8 cellular contexts compared by ENCODE assay signal in the genomic region with DNA sequence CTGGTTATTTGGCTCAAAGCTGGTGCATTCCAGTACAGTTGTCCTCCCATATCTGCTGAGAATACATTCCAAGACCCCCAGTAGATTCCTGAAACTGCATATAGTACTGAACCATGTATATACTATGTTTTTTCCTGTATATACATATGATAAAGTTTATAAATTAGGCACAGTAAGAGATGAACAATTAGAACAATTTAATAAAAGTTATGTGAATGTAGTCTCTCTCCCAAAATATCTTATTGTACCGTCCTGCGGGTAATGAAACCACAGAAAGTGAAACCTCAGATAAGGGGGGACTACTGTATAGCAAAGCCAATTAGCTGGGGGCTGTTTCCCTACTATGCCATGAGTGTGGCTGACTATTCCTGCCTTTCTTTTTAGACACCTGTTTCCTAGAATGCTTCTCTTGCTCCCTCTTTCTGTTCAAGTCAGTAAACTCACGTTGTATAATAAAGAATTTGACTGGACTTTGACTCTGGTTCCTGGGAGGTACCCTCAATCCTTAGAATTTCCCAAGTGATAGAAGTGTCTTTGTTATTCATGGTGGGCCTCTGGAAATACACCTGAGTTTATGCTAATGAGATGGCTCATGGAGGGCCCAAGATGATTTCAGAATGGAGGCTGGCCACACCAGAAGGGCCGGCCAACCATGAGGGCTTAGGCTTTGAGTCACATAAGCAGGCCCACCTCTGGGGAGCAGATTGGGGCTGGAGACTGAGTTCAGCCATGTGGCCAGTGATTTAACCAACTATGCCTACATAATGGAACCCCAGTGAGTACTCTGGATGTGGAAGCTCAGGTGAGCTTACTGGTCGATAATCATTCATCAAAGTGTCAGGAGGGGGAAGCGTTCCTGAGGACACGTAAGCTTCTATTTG.
A peak's percentile ranks its signal among the peaks of the same experiment; 100 is the strongest.
DNase-seq lines count a peak whose midpoint lies in the region; ATAC-seq and TF ChIP-seq lines count a peak whose summit lies in the region.

No MANE protein-coding gene starts in this region.

- peak overlapping the region; percentile 66 for H3K27ac Mint-ChIP-seq in nephron progenitor cell

- peaks cover 6% of the 10 kb centered on the region for H3K36me3 Mint-ChIP-seq in nephron progenitor cell (ENCODE audit: low read depth)

- peak overlapping the region; percentile 52 for H3K4me2 ChIP-seq in KMS-11

- H3K9me3 Mint-ChIP-seq in nephron progenitor cell, result no peaks in the 10 kb centered on the region

- H2AFZ ChIP-seq in KMS-11 (ENCODE audit: low read depth), result peak overlapping the region; percentile 89

- peak overlapping the region; percentile 97 for H3K4me3 Mint-ChIP-seq in nephron progenitor cell

- H3K36me3 ChIP-seq in ES-I3 (ENCODE audit: insufficient read depth, low read length), result no peaks in the 10 kb centered on the region
- no peaks in the 10 kb centered on the region for H3K36me3 ChIP-seq in KMS-11 (ENCODE audit: insufficient read depth)

- no peaks in the 10 kb centered on the region for H3K27me3 ChIP-seq in KMS-11 (ENCODE audit: insufficient read depth, low read depth)

- no peaks in the 10 kb centered on the region for H3K27me3 Mint-ChIP-seq in nephron progenitor cell (ENCODE audit: low read depth, poor library complexity)

- no peak for DNase-seq in choroid plexus epithelial cell (ENCODE audit: low read depth)
- no peak for DNase-seq in nephron progenitor cell
- no peak for DNase-seq in middle frontal gyrus (ENCODE audit: extremely low spot score, low spot score)
- DNase-seq in NCI-H2171 (lab: John Stamatoyannopoulos, UW), result no peak
- DNase-seq in NCI-H446 (lab: John Stamatoyannopoulos, UW), result no peak

- no peak overlapping the region for H3K4me3 ChIP-seq in KMS-11 (IDR thresholded peaks at IDR 0.05; ENCODE audit: insufficient read depth, low read depth, low read length)
- H3K4me3 ChIP-seq in choroid plexus epithelial cell (ENCODE audit: low read depth, low read length), result peak overlapping the region; percentile 7

- H3K79me2 ChIP-seq in KMS-11 (ENCODE audit: insufficient read depth, low read depth), result no peaks in the 10 kb centered on the region

- H4K20me1 ChIP-seq in KMS-11 (ENCODE audit: insufficient read depth), result no peaks in the 10 kb centered on the region

- peaks cover 35% of the 10 kb centered on the region for H3K4me1 Mint-ChIP-seq in nephron progenitor cell

- TF ChIP-seq CTCF in KMS-11 (conservative IDR thresholded peaks at IDR 0.05; ENCODE audit: low read depth, low read length) (no peak), choroid plexus epithelial cell (conservative IDR thresholded peaks at IDR 0.05; ENCODE audit: low read depth, low read length) (no peak), nephron progenitor cell (IDR thresholded peaks at IDR 0.05) (no peak)

- H3K9ac ChIP-seq in ES-I3 (ENCODE audit: low read depth, low read length) (peak overlapping the region; percentile 14; the same call in 1 of the 2 replicates), KMS-11 (peak overlapping the region; percentile 77)

- no peaks in the 10 kb centered on the region for H3K9me3 ChIP-seq in ES-I3 (ENCODE audit: control insufficient read depth, insufficient read depth, low read length)

- H3K27ac ChIP-seq in KMS-11, result peak overlapping the region; percentile 68

- no peak for ATAC-seq in HG02840 (IDR thresholded peaks at IDR 0.05; ENCODE audit: low FRiP score, unreplicated experiment)

- H3K4me1 ChIP-seq in ES-I3 (ENCODE audit: insufficient read depth, low read length) (peaks cover 13% of the 10 kb centered on the region; the same call in 1 of the 2 replicates), KMS-11 (ENCODE audit: low read depth, poor library complexity, severe bottlenecking) (peaks cover 27% of the 10 kb centered on the region)
